In the genomic region with DNA sequence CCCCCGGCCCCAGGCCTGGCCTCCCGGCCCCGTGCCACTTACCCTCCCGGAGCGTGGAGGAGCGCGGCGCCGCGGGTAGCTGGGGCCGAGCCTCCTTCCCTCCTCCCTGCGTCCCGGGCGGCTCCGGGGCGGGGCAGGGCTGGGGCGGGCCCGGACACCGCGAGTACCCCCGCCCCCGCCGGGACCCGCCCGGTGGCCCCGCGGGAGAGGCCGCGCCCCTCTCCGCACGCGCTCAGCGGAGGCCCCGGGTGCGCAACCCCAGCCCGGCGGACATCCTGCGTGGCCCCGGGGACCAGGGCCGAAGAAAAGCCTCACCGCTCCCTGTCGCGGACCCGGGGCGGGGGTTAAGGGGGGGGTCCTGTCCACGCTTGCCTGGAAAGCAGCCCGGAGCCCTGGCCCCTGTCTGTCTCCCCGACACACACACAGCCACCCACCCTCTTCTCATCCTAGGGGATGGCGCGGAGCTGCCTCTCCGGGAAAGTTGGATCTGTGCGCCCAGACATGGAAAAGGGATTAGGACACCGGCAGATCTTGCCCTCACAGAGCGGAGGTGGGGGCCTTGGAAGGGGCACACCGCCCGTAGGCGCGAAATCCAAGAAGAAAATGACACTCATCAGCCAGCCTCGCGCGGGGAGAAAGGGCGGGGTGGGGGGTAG, we compare ENCODE assay signal across 8 cellular contexts. TPM values are rescaled to one million over a fixed set of nuclear protein-coding genes. Genes with fewer than 3 reads are reported as not detected.
DNase-seq lines count a peak whose midpoint lies in the region; ATAC-seq and TF ChIP-seq lines count a peak whose summit lies in the region.

Gene SYNE3 (minus strand): TSS at position 97 of the 656 bp plus-strand sequence. CDS start 40,829 bp downstream, outside the sequence.

- no peaks in the 10 kb centered on the region for H3K27me3 Mint-ChIP-seq in natural killer cell treated with Interleukin-12 subunit alpha and Interleukin-12 subunit beta and Interleukin-15 and Interleukin-18, amount 100 ng/mL, for 72 hours

- 9 to 29% methylated on average over 7 to 16 of the region's 62 CpGs for WGBS in esophagus squamous epithelium, 2 donors

- H3K4me1 ChIP-seq in ES-I3 (ENCODE audit: insufficient read depth, low read length) (peaks cover 15% of the 10 kb centered on the region; the same call in 1 of the 2 replicates), esophagus squamous epithelium (peaks cover 54 to 93% (median 60%) of the 10 kb centered on the region in 3 donors)

- H3K27ac Mint-ChIP-seq in natural killer cell treated with Interleukin-12 subunit alpha and Interleukin-12 subunit beta and Interleukin-15 and Interleukin-18, amount 100 ng/mL, for 72 hours: peak within 1 kb of the TSS; percentile 92 to 93

- TF ChIP-seq CTCF in esophagus squamous epithelium (IDR thresholded peaks at IDR 0.05): no peak

- H3K9ac ChIP-seq in ES-I3 (ENCODE audit: low read depth, low read length): peak within 1 kb of the TSS; percentile 54; the same call in 1 of the 2 replicates

- no peaks in the 10 kb centered on the region for H3K9me3 Mint-ChIP-seq in natural killer cell treated with Interleukin-12 subunit alpha and Interleukin-12 subunit beta and Interleukin-15 and Interleukin-18, amount 100 ng/mL, for 72 hours

- H3K27me3 ChIP-seq in esophagus squamous epithelium: peaks cover 0 to 35% (median 0%) of the 10 kb centered on the region in 4 donors

- H3K36me3 Mint-ChIP-seq in natural killer cell treated with Interleukin-12 subunit alpha and Interleukin-12 subunit beta and Interleukin-15 and Interleukin-18, amount 100 ng/mL, for 72 hours: no peaks in the 10 kb centered on the region

- peak in 1 of 4 donors; percentile 43 for TF ChIP-seq POLR2A in esophagus squamous epithelium (IDR thresholded peaks at IDR 0.05)

- H3K36me3 ChIP-seq in ES-I3 (ENCODE audit: insufficient read depth, low read length): no peaks in the 10 kb centered on the region
- no peaks in the 10 kb centered on the region for H3K36me3 ChIP-seq in esophagus squamous epithelium

- intact Hi-C loops in esophagus squamous epithelium (cut with DNase I): no loop called here

- peaks cover 49 to 55% of the 10 kb centered on the region in 2 donors for H3K4me1 Mint-ChIP-seq in natural killer cell treated with Interleukin-12 subunit alpha and Interleukin-12 subunit beta and Interleukin-15 and Interleukin-18, amount 100 ng/mL, for 72 hours (ENCODE audit: low read depth in 2 of 2)

- peak within 1 kb of the TSS; percentile 75 to 93 (median 86) for H3K27ac ChIP-seq in esophagus squamous epithelium

- DNase-seq in LHCN-M2 (ENCODE audit: low read depth) (no peak), esophagus squamous epithelium (lab: John Stamatoyannopoulos, UW) (no peak), NCI-H2081 treated with DMSO at 0.1 percent for 48 hours (lab: John Stamatoyannopoulos, UW) (no peak), NCI-H524 treated with DMSO at 0.1 percent for 48 hours (lab: John Stamatoyannopoulos, UW) (no peak)
- peak; percentile 50 for DNase-seq in activated CD8-positive, alpha-beta memory T cell treated with anti-CD3 and anti-CD28 coated beads, Interleukin-2, amount 50 U/mL, for 4 hours
- DNase-seq in natural killer cell treated with Interleukin-12 subunit alpha and Interleukin-12 subunit beta and Interleukin-15 and Interleukin-18, amount 100 ng/mL, for 72 hours (ENCODE audit: low spot score): peak; percentile 85

- ATAC-seq in GM21619 (IDR thresholded peaks at IDR 0.05; ENCODE audit: unreplicated experiment): peak; percentile 42
- ATAC-seq in natural killer cell treated with Interleukin-12 subunit alpha and Interleukin-12 subunit beta and Interleukin-15 and Interleukin-18, amount 100 ng/mL, for 72 hours: peak; percentile 82 to 84

- peak within 1 kb of the TSS; percentile 51 to 85 (median 68) for H3K4me3 ChIP-seq in esophagus squamous epithelium

- no peaks in the 10 kb centered on the region for H3K9me3 ChIP-seq in ES-I3 (ENCODE audit: control insufficient read depth, insufficient read depth, low read length)
- H3K9me3 ChIP-seq in esophagus squamous epithelium: no peaks in the 10 kb centered on the region

- peak within 1 kb of the TSS; percentile 86 for H3K4me3 Mint-ChIP-seq in natural killer cell treated with Interleukin-12 subunit alpha and Interleukin-12 subunit beta and Interleukin-15 and Interleukin-18, amount 100 ng/mL, for 72 hours

RNA-seq across cellular contexts. Expression of gene SYNE3, which starts in this region (rescaled TPM):
- total RNA-seq in LHCN-M2 (2014; rRNA removed): 8.4 and 12.5 TPM in 2 replicates
- polyA plus RNA-seq in LHCN-M2 (2012): 3.2 TPM
- 10 to 100 TPM in 1 of 4 donors, 1 to 10 TPM in 3; 1.5 to 11.6 (median 5.5) TPM for total RNA-seq in esophagus squamous epithelium
- total RNA-seq in natural killer cell treated with Interleukin-12 subunit alpha and Interleukin-12 subunit beta and Interleukin-15 and Interleukin-18, amount 100 ng/mL, for 72 hours: 10 to 100 TPM; 46.9 to 62.4 TPM

Comparison
In these comparisons a context has a peak if more than half of its experiments do, and no peak if none do; other contexts are left out.
1. DNase-seq: peak in activated CD8-positive, alpha-beta memory T cell treated with anti-CD3 and anti-CD28 coated beads, Interleukin-2, amount 50 U/mL, for 4 hours (single experiment) and natural killer cell treated with Interleukin-12 subunit alpha and Interleukin-12 subunit beta and Interleukin-15 and Interleukin-18, amount 100 ng/mL, for 72 hours (single experiment); none in LHCN-M2 (single experiment), esophagus squamous epithelium (single experiment), NCI-H2081 treated with DMSO at 0.1 percent for 48 hours (single experiment) and NCI-H524 treated with DMSO at 0.1 percent for 48 hours (single experiment).